ENCODE assay signal across 18 cellular contexts in genomic region chr9:123418506-123418905, GRCh38.
"Had no signal": no experiment of that assay in that cellular context is flagged by ENCODE, and none has a peak within 500 bp of the region (broad histone marks: within the 10 kb centered on the region; RNA-seq: fewer than 3 reads in every experiment).

No MANE protein-coding gene starts in this region.

- H3K9me3 Mint-ChIP-seq: activated B cell treated with CpG ODN at 0.5 μM for 24 hours; activated CD8-positive, alpha-beta T cell treated with anti-CD3 and anti-CD28 coated beads for 36 hours; activated naive CD4-positive, alpha-beta T cell treated with anti-CD3 and anti-CD28 coated beads, Interleukin-2, amount 50 U/mL, for 24 hours; activated T-helper 17 cell treated with anti-CD3 and anti-CD28 coated beads, Interleukin-2, amount 50 U/mL, for 72 hours; effector memory CD8-positive, alpha-beta T cell; naive thymus-derived CD8-positive, alpha-beta T cell; T-cell had no signal

- H3K4me1 Mint-ChIP-seq: activated B cell treated with CpG ODN at 0.5 μM for 24 hours; activated naive CD4-positive, alpha-beta T cell treated with anti-CD3 and anti-CD28 coated beads, Interleukin-2, amount 50 U/mL, for 24 hours; T-cell had no signal

- DNase-seq: activated B cell treated with CpG ODN at 0.5 μM for 24 hours; activated CD4-positive, alpha-beta T cell treated with anti-CD3 and anti-CD28 coated beads for 48 hours; activated CD8-positive, alpha-beta T cell treated with anti-CD3 and anti-CD28 coated beads for 36 hours; activated T-cell treated with anti-CD3 and anti-CD28 coated beads, Interleukin-2, amount 50 U/mL, for 1 hour; amniotic stem cell; effector memory CD8-positive, alpha-beta T cell; lower lobe of right lung; stimulated activated CD4-positive, alpha-beta T cell treated with anti-CD3 and anti-CD28 coated beads, Interleukin-12 subunit alpha, Interleukin-12 subunit beta, amount 100 ng/mL, for 4 hours; stimulated activated CD4-positive, alpha-beta T cell treated with anti-CD3 and anti-CD28 coated beads, Interleukin-1b, Interleukin-23, amount 100 ng/mL, for 48 hours; stimulated activated CD8-positive, alpha-beta memory T cell treated with anti-CD3 and anti-CD28 coated beads, Interleukin-4, amount 100 ng/mL, for 48 hours; stimulated activated naive CD4-positive, alpha-beta T cell; substantia nigra; T-cell had no signal

- H3K4me3 Mint-ChIP-seq: activated B cell treated with CpG ODN at 0.5 μM for 24 hours; activated CD8-positive, alpha-beta T cell treated with anti-CD3 and anti-CD28 coated beads for 36 hours; activated naive CD4-positive, alpha-beta T cell treated with anti-CD3 and anti-CD28 coated beads, Interleukin-2, amount 50 U/mL, for 24 hours; activated T-helper 17 cell treated with anti-CD3 and anti-CD28 coated beads, Interleukin-2, amount 50 U/mL, for 72 hours; effector memory CD8-positive, alpha-beta T cell; naive thymus-derived CD8-positive, alpha-beta T cell; T-cell had no signal

- H3K27me3 Mint-ChIP-seq: activated B cell treated with CpG ODN at 0.5 μM for 24 hours; activated CD8-positive, alpha-beta T cell treated with anti-CD3 and anti-CD28 coated beads for 36 hours; activated naive CD4-positive, alpha-beta T cell treated with anti-CD3 and anti-CD28 coated beads, Interleukin-2, amount 50 U/mL, for 24 hours; activated T-helper 17 cell treated with anti-CD3 and anti-CD28 coated beads, Interleukin-2, amount 50 U/mL, for 72 hours; effector memory CD8-positive, alpha-beta T cell; naive thymus-derived CD8-positive, alpha-beta T cell; T-cell had no signal

- H3K36me3 ChIP-seq: lower lobe of right lung, uterus had no signal

- H3K27ac Mint-ChIP-seq: activated B cell treated with CpG ODN at 0.5 μM for 24 hours; activated CD8-positive, alpha-beta T cell treated with anti-CD3 and anti-CD28 coated beads for 36 hours; activated naive CD4-positive, alpha-beta T cell treated with anti-CD3 and anti-CD28 coated beads, Interleukin-2, amount 50 U/mL, for 24 hours; activated T-helper 17 cell treated with anti-CD3 and anti-CD28 coated beads, Interleukin-2, amount 50 U/mL, for 72 hours; effector memory CD8-positive, alpha-beta T cell; T-cell had no signal

- ATAC-seq: activated CD8-positive, alpha-beta T cell treated with anti-CD3 and anti-CD28 coated beads for 36 hours; activated T-helper 17 cell treated with anti-CD3 and anti-CD28 coated beads, Interleukin-2, amount 50 U/mL, for 72 hours; effector memory CD8-positive, alpha-beta T cell; lower lobe of right lung; naive thymus-derived CD8-positive, alpha-beta T cell; T-cell had no signal

- H3K4me3 ChIP-seq: lower lobe of right lung, tibial artery, uterus had no signal

- H3K9me3 ChIP-seq: lower lobe of right lung, tibial artery, uterus had no signal

- H3K27me3 ChIP-seq: tibial artery, uterus had no signal

- H3K27ac ChIP-seq: lower lobe of right lung, tibial artery, uterus had no signal

- H3K4me1 ChIP-seq: lower lobe of right lung, tibial artery, uterus had no signal
